13 cellular contexts compared by ENCODE assay signal in the genomic region with DNA sequence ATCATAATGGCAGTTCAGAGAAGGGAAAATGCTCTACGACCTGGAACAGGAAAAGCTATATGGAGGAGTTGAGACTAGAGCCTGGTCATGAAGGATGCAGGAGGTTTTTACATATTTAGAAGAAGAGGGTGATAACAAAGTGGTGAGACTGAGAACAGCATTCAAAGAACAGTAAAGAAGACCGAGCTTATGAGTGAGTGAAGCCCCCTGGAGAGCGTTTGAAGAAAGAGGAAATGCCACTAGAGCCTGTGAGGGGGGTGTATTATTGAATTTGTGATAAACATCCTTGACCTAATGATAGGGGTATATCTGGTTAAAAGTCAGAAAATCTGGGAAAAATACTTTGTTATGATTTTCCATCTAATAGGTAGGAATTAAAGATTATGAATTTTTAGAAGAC. TPM values are rescaled to one million over a fixed set of nuclear protein-coding genes. Genes with fewer than 3 reads are reported as not detected.
A peak's percentile ranks its signal among the peaks of the same experiment; 100 is the strongest.
DNase-seq lines count a peak whose midpoint lies in the region; ATAC-seq, FAIRE-seq and TF ChIP-seq lines count a peak whose summit lies in the region.
"Had no signal": no experiment of that assay in that cellular context is flagged by ENCODE, and none has a peak within 500 bp of the region (broad histone marks: within the 10 kb centered on the region; RNA-seq: fewer than 3 reads in every experiment).

No MANE protein-coding gene starts in this region.

- H2BK15ac ChIP-seq in mesendoderm (replicated peaks; ENCODE audit: low read depth): no peak overlapping the region

- no peaks in the 10 kb centered on the region for H3K27me3 Mint-ChIP-seq in activated CD4-positive, alpha-beta T cell treated with anti-CD3 and anti-CD28 coated beads, Interleukin-2, amount 10 ng/mL, durations not matched to agents 7 days and 5 days
- no peaks in the 10 kb centered on the region for H3K27me3 Mint-ChIP-seq in activated naive CD8-positive, alpha-beta T cell treated with anti-CD3 and anti-CD28 coated beads, Interleukin-2, amount 10 ng/mL, durations not matched to agents 7 days and 5 days
- H3K27me3 Mint-ChIP-seq: CD4-positive, alpha-beta memory T cell had no signal

- H3K79me1 ChIP-seq in mesendoderm (ENCODE audit: low read length): no peaks in the 10 kb centered on the region

- no peak overlapping the region for H3K9ac ChIP-seq in mesendoderm (ENCODE audit: low read length)

- no peak for TF ChIP-seq POLR2A in GM12891 (IDR thresholded peaks at IDR 0.05; ENCODE audit: low read depth, low read length)
- no peak for TF ChIP-seq POLR2A in spleen (IDR thresholded peaks at IDR 0.05)

- no peak for DNase-seq in activated CD4-positive, alpha-beta T cell treated with anti-CD3 and anti-CD28 coated beads, Interleukin-2, amount 10 ng/mL, durations not matched to agents 7 days and 5 days
- no peak for DNase-seq in activated CD4-positive, alpha-beta T cell treated with anti-CD3 and anti-CD28 coated beads for 1 hour
- no peak for DNase-seq in GM12891 (ENCODE audit: insufficient read length, low spot score)
- no peak for DNase-seq in activated naive CD8-positive, alpha-beta T cell treated with anti-CD3 and anti-CD28 coated beads, Interleukin-2, amount 10 ng/mL, durations not matched to agents 7 days and 5 days
- DNase-seq in mesendoderm: peak; percentile 61
- no peak for DNase-seq in spleen
- no peak for DNase-seq in activated effector memory CD4-positive, alpha-beta T cell treated with Interleukin-2 at 50 U/mL for 16 hours
- no peak for DNase-seq in pancreas
- DNase-seq: NCI-H748 treated with DMSO at 0.1 percent for 48 hours had no signal

- peak overlapping the region; percentile 43 for H3K56ac ChIP-seq in mesendoderm (ENCODE audit: low read length)

- H2AK5ac ChIP-seq in mesendoderm (ENCODE audit: low read length): no peak overlapping the region

- no peak overlapping the region for H4K8ac ChIP-seq in mesendoderm (ENCODE audit: low read depth, low read length)

- POLR2A ChIA-PET in activated CD4-positive, alpha-beta T cell treated with anti-CD3 and anti-CD28 coated beads, Interleukin-2, amount 10 ng/mL, durations not matched to agents 7 days and 5 days (lab: Charles Lee): no interaction called here
- POLR2A ChIA-PET in activated naive CD8-positive, alpha-beta T cell treated with anti-CD3 and anti-CD28 coated beads, Interleukin-2, amount 10 ng/mL, durations not matched to agents 7 days and 5 days (lab: Charles Lee): interaction anchor here (0.7 to 2.6 kb wide), 2 partner anchors 11 to 120 kb away, joined by 3 to 15 read pairs; partner anchors contain the start of gene PARP14

- CTCF ChIA-PET in activated CD4-positive, alpha-beta T cell treated with anti-CD3 and anti-CD28 coated beads, Interleukin-2, amount 10 ng/mL, durations not matched to agents 7 days and 5 days (lab: Charles Lee): interaction anchor here (1.1 to 11.7 kb wide), 6 partner anchors 12 to 136 kb away, joined by 3 to 107 read pairs (median 4); partner anchors contain the start of gene PARP14

- H3K9me3 Mint-ChIP-seq in activated CD4-positive, alpha-beta T cell treated with anti-CD3 and anti-CD28 coated beads, Interleukin-2, amount 10 ng/mL, durations not matched to agents 7 days and 5 days: no peaks in the 10 kb centered on the region
- no peaks in the 10 kb centered on the region for H3K9me3 Mint-ChIP-seq in activated naive CD8-positive, alpha-beta T cell treated with anti-CD3 and anti-CD28 coated beads, Interleukin-2, amount 10 ng/mL, durations not matched to agents 7 days and 5 days
- H3K9me3 Mint-ChIP-seq: CD4-positive, alpha-beta memory T cell had no signal

- H3K27ac ChIP-seq in mesendoderm (ENCODE audit: low read depth, low read length) (no peak overlapping the region), spleen (peak overlapping the region in 2 of 8 donors; percentile 12 to 98), pancreas (no peak overlapping the region)
- H3K27ac ChIP-seq: PC-9 had no signal

- peak overlapping the region; percentile 5 for H3K4me3 Mint-ChIP-seq in activated CD4-positive, alpha-beta T cell treated with anti-CD3 and anti-CD28 coated beads, Interleukin-2, amount 10 ng/mL, durations not matched to agents 7 days and 5 days
- no peak overlapping the region for H3K4me3 Mint-ChIP-seq in activated naive CD8-positive, alpha-beta T cell treated with anti-CD3 and anti-CD28 coated beads, Interleukin-2, amount 10 ng/mL, durations not matched to agents 7 days and 5 days

- H4K5ac ChIP-seq in mesendoderm (ENCODE audit: low read length): no peak overlapping the region

- FAIRE-seq in GM12891 (lab: Jason Lieb, UNC): no peak
- no peak for FAIRE-seq in pancreas (lab: Jason Lieb, UNC)

- intact Hi-C loops in spleen (cut with DNase I; ENCODE audit: low total_unique reads) (no loop called here), pancreas (cut with DNase I) (loop anchor here in 2 of 3 donors (5.0 kb wide), 2 partner anchors 117 to 122 kb away; partner anchors contain the start of gene PARP14 (in 1 of the 2))

- no peak overlapping the region for H2BK5ac ChIP-seq in mesendoderm (ENCODE audit: low read length)

- TF ChIP-seq CTCF in spleen (IDR thresholded peaks at IDR 0.05 in 8 of 11, conservative IDR thresholded peaks at IDR 0.05 in 3 of 11) (no peak), pancreas (IDR thresholded peaks at IDR 0.05) (no peak)

- H3K79me2 ChIP-seq in mesendoderm (ENCODE audit: control insufficient read depth, insufficient read depth, low read length): no peaks in the 10 kb centered on the region

- no peak overlapping the region for H2BK120ac ChIP-seq in mesendoderm (ENCODE audit: low read depth, low read length)

- H3K4ac ChIP-seq in mesendoderm (ENCODE audit: low read depth, low read length): no peak overlapping the region

- H3K27me3 ChIP-seq in mesendoderm (ENCODE audit: insufficient read depth, low read length, poor library complexity) (no peaks in the 10 kb centered on the region), spleen (replicated peaks in 1 of 7) (no peaks in the 10 kb centered on the region), pancreas (no peaks in the 10 kb centered on the region)
- H3K27me3 ChIP-seq: BE2C had no signal

- ATAC-seq in activated naive CD8-positive, alpha-beta T cell treated with anti-CD3 and anti-CD28 coated beads, Interleukin-2, amount 10 ng/mL, durations not matched to agents 7 days and 5 days (ENCODE audit: low read depth): no peak
- ATAC-seq in pancreas: no peak

- no peak overlapping the region for H3K27ac Mint-ChIP-seq in activated CD4-positive, alpha-beta T cell treated with anti-CD3 and anti-CD28 coated beads, Interleukin-2, amount 10 ng/mL, durations not matched to agents 7 days and 5 days
- peak overlapping the region; percentile 56 for H3K27ac Mint-ChIP-seq in activated naive CD8-positive, alpha-beta T cell treated with anti-CD3 and anti-CD28 coated beads, Interleukin-2, amount 10 ng/mL, durations not matched to agents 7 days and 5 days

- H3K36me3 ChIP-seq in mesendoderm (ENCODE audit: control insufficient read depth, insufficient read depth, low read length): no peaks in the 10 kb centered on the region
- H3K36me3 ChIP-seq in spleen: peaks cover 0 to 60% (median 46%) of the 10 kb centered on the region in 6 donors
- peaks cover 0 to 28% (median 5%) of the 10 kb centered on the region in 3 donors for H3K36me3 ChIP-seq in pancreas
- H3K36me3 ChIP-seq: BE2C had no signal

- H3K4me1 ChIP-seq in mesendoderm (ENCODE audit: control insufficient read depth, low read depth, low read length) (peaks cover 2% of the 10 kb centered on the region), spleen (peaks cover 19 to 72% (median 45%) of the 10 kb centered on the region in 6 donors), pancreas (peaks cover 4 to 19% (median 7%) of the 10 kb centered on the region in 3 donors)
- H3K4me1 ChIP-seq: BE2C had no signal

- no peak overlapping the region for H3K4me2 ChIP-seq in mesendoderm (ENCODE audit: low read length)
- H3K4me2 ChIP-seq: PC-9 had no signal

- H3K36me3 Mint-ChIP-seq in activated CD4-positive, alpha-beta T cell treated with anti-CD3 and anti-CD28 coated beads, Interleukin-2, amount 10 ng/mL, durations not matched to agents 7 days and 5 days (ENCODE audit: low read depth): peaks cover 75% of the 10 kb centered on the region
- H3K36me3 Mint-ChIP-seq in activated naive CD8-positive, alpha-beta T cell treated with anti-CD3 and anti-CD28 coated beads, Interleukin-2, amount 10 ng/mL, durations not matched to agents 7 days and 5 days: peaks cover 59% of the 10 kb centered on the region

- peaks cover 59% of the 10 kb centered on the region for H3K4me1 Mint-ChIP-seq in activated CD4-positive, alpha-beta T cell treated with anti-CD3 and anti-CD28 coated beads, Interleukin-2, amount 10 ng/mL, durations not matched to agents 7 days and 5 days
- peaks cover 32% of the 10 kb centered on the region for H3K4me1 Mint-ChIP-seq in activated naive CD8-positive, alpha-beta T cell treated with anti-CD3 and anti-CD28 coated beads, Interleukin-2, amount 10 ng/mL, durations not matched to agents 7 days and 5 days

- H3K4me3 ChIP-seq in mesendoderm (ENCODE audit: low read length) (no peak overlapping the region), spleen (no peak overlapping the region), pancreas (no peak overlapping the region)
- H3K4me3 ChIP-seq: PC-9 had no signal

- no peak overlapping the region for H3K18ac ChIP-seq in mesendoderm (ENCODE audit: low read length)

- H3K23ac ChIP-seq in mesendoderm (ENCODE audit: low read length): no peak overlapping the region

- H3K9me3 ChIP-seq in spleen: no peaks in the 10 kb centered on the region
- H3K9me3 ChIP-seq in pancreas: no peaks in the 10 kb centered on the region
- H3K9me3 ChIP-seq: BE2C had no signal

- WGBS in mesendoderm (ENCODE audit: extremely low coverage, insufficient coverage, low lambda C conversion rate): no CpG with 5 or more reads among the region's 3 CpGs
- 57 to 63% (median 60%) methylated on average over 3 of the region's 3 CpGs for WGBS in spleen, 5 donors
- WGBS in pancreas, 2 donors: 86 to 89% methylated on average over 3 of the region's 3 CpGs

RNA-seq across cellular contexts. Expression of gene PARP9, which starts 4.2 kb away (rescaled TPM):
- total RNA-seq in activated CD4-positive, alpha-beta T cell treated with anti-CD3 and anti-CD28 coated beads, Interleukin-2, amount 10 ng/mL, durations not matched to agents 7 days and 5 days: 100 to 1,000 TPM; 172 to 186 TPM
- 17.6 TPM for polyA plus RNA-seq in GM12891 (2012; ENCODE audit: low read depth, missing spikeins)
- 100 to 1,000 TPM; 107 to 114 TPM for total RNA-seq in activated naive CD8-positive, alpha-beta T cell treated with anti-CD3 and anti-CD28 coated beads, Interleukin-2, amount 10 ng/mL, durations not matched to agents 7 days and 5 days
- 2.4 TPM for polyA plus RNA-seq in mesendoderm (2013, experiment 1 of 2)
- 2.4 TPM for polyA plus RNA-seq in mesendoderm (2013, experiment 2 of 2)
- total RNA-seq in spleen (10 to 100 TPM; 56.9 to 72.6 (median 70.4) TPM), pancreas (10 to 100 TPM in 5 of 6 donors, 1 to 10 TPM in 1; 8.6 to 22.7 (median 13.3) TPM)
- polyA plus RNA-seq in spleen (10 to 100 TPM; 24.0 to 51.7 (median 27.6) TPM), pancreas (10 to 100 TPM; 18.1 to 33.2 TPM)

RNA-seq across cellular contexts. Expression of gene DTX3L, which starts 4.2 kb away (rescaled TPM):
- total RNA-seq in activated CD4-positive, alpha-beta T cell treated with anti-CD3 and anti-CD28 coated beads, Interleukin-2, amount 10 ng/mL, durations not matched to agents 7 days and 5 days: 100 to 1,000 TPM; 162 to 189 TPM
- polyA plus RNA-seq in GM12891 (2012; ENCODE audit: low read depth, missing spikeins): 7.3 TPM
- 100 to 1,000 TPM; 116 to 117 TPM for total RNA-seq in activated naive CD8-positive, alpha-beta T cell treated with anti-CD3 and anti-CD28 coated beads, Interleukin-2, amount 10 ng/mL, durations not matched to agents 7 days and 5 days
- 3.6 TPM for polyA plus RNA-seq in mesendoderm (2013, experiment 1 of 2)
- 3.5 TPM for polyA plus RNA-seq in mesendoderm (2013, experiment 2 of 2)
- total RNA-seq in spleen (10 to 100 TPM; 47.1 to 68.4 (median 67.4) TPM), pancreas (10 to 100 TPM; 15.3 to 36.6 (median 21.1) TPM)
- polyA plus RNA-seq in spleen (10 to 100 TPM; 11.0 to 24.8 (median 11.5) TPM), pancreas (1 to 10 TPM; 7.4 to 8.3 TPM)

RNA-seq across cellular contexts. Expression of gene PARP15, which starts 17.5 kb away (rescaled TPM):
- total RNA-seq in activated CD4-positive, alpha-beta T cell treated with anti-CD3 and anti-CD28 coated beads, Interleukin-2, amount 10 ng/mL, durations not matched to agents 7 days and 5 days: 10 to 100 TPM; 39.8 to 40.9 TPM
- 20.3 TPM for polyA plus RNA-seq in GM12891 (2012; ENCODE audit: low read depth, missing spikeins)
- 10 to 100 TPM; 49.1 to 52.8 TPM for total RNA-seq in activated naive CD8-positive, alpha-beta T cell treated with anti-CD3 and anti-CD28 coated beads, Interleukin-2, amount 10 ng/mL, durations not matched to agents 7 days and 5 days
- polyA plus RNA-seq in mesendoderm (2013, experiment 1 of 2): 0.29 TPM
- polyA plus RNA-seq in mesendoderm (2013, experiment 2 of 2): 0.39 TPM
- 100 to 1,000 TPM in 1 of 7 donors, 10 to 100 TPM in 6; 59.3 to 114 (median 74.7) TPM for total RNA-seq in spleen
- 100 to 1,000 TPM in 1 of 3 donors, 10 to 100 TPM in 2; 63.3 to 128 (median 66.5) TPM for polyA plus RNA-seq in spleen
- under 1 TPM; 0.14 to 0.78 (median 0.45) TPM for total RNA-seq in pancreas
- polyA plus RNA-seq in pancreas: under 1 TPM; 0.76 to 0.80 TPM
- total RNA-seq: G401 had no signal

RNA-seq across cellular contexts. Expression of gene KPNA1, which starts 45.2 kb away (rescaled TPM):
- 10 to 100 TPM; 48.8 to 53.3 TPM for total RNA-seq in activated CD4-positive, alpha-beta T cell treated with anti-CD3 and anti-CD28 coated beads, Interleukin-2, amount 10 ng/mL, durations not matched to agents 7 days and 5 days
- 15.7 TPM for polyA plus RNA-seq in GM12891 (2012; ENCODE audit: low read depth, missing spikeins)
- 10 to 100 TPM; 53.8 to 60.6 TPM for total RNA-seq in activated naive CD8-positive, alpha-beta T cell treated with anti-CD3 and anti-CD28 coated beads, Interleukin-2, amount 10 ng/mL, durations not matched to agents 7 days and 5 days
- 41.4 TPM for polyA plus RNA-seq in mesendoderm (2013, experiment 1 of 2)
- polyA plus RNA-seq in mesendoderm (2013, experiment 2 of 2): 41.0 TPM
- total RNA-seq in spleen: 10 to 100 TPM; 39.3 to 74.4 (median 61.0) TPM
- polyA plus RNA-seq in spleen: 10 to 100 TPM in 1 of 3 donors, 1 to 10 TPM in 2; 8.5 to 10.4 (median 9.2) TPM
- total RNA-seq in pancreas: 10 to 100 TPM; 19.7 to 35.1 (median 25.9) TPM
- 10 to 100 TPM in 1 of 2 donors, 1 to 10 TPM in 1; 5.7 to 12.6 TPM for polyA plus RNA-seq in pancreas

Comparison
In these comparisons a context has a peak if more than half of its experiments do, and no peak if none do; other contexts are left out.
1. RNA of gene PARP15, which starts 17.5 kb away (total RNA-seq): 59.3 to 114 TPM in spleen, 49.1 to 52.8 TPM in activated naive CD8-positive, alpha-beta T cell treated with anti-CD3 and anti-CD28 coated beads, Interleukin-2, amount 10 ng/mL, durations not matched to agents 7 days and 5 days and 39.8 to 40.9 TPM in activated CD4-positive, alpha-beta T cell treated with anti-CD3 and anti-CD28 coated beads, Interleukin-2, amount 10 ng/mL, durations not matched to agents 7 days and 5 days; 0.14 to 0.78 TPM in pancreas; every median in the first group is over 10 times any median in the second.